In the genomic region with DNA sequence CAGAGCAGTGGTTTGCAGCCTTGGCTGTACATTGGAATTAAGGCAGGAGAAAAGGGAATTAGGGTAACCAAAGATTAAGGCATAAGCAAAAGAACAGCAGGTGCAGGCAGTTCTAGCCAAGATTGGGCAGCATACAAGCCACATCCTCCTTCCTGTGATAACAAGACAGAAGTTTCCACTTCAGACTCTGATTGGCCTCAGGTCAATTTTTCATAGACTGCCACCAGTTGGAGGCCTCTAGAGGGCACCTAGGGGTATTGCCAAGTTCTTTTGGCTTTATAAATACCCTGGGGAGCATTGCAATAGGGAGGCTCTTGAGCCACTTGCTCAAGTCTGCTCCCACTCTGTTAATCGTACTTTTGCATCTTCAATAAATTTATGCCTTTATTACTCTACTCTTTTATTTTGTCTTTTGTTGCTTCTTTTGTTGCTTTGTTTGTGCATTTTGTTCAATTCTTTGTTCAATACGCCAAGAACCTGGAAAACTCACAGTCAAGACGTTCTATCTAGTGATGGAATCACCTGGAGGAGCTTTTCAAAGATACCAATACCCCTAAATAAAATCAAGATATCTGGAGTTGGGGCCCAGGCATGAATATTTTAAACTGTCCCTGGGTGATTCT, we compare ENCODE assay signal across 8 cellular contexts. TPM values are rescaled to one million over a fixed set of nuclear protein-coding genes. Genes with fewer than 3 reads are reported as not detected.
DNase-seq lines count a peak whose midpoint lies in the region; ATAC-seq and TF ChIP-seq lines count a peak whose summit lies in the region.

No MANE protein-coding gene starts in this region.

- H3K27ac ChIP-seq in GM23248, result no peak overlapping the region

- H3K4me1 Mint-ChIP-seq in WTC11, result no peaks in the 10 kb centered on the region; the same call in 1 of the 2 replicates
- H3K4me1 Mint-ChIP-seq in natural killer cell, result peaks cover 0 to 22% of the 10 kb centered on the region in 2 donors

- CTCF ChIA-PET in WTC11 (lab: Charles Lee), result interaction anchor here (2.0 kb wide), 1 partner anchor 10 kb away, joined by 6 read pairs; no protein-coding TSS in a partner anchor

- ATAC-seq in WTC11, result peak; percentile 90
- peak; percentile 94 to 99 (median 96) for ATAC-seq in natural killer cell
- ATAC-seq in HG03025 (IDR thresholded peaks at IDR 0.05; ENCODE audit: low FRiP score, unreplicated experiment), result no peak

- DNase-seq in ELR (ENCODE audit: low read depth) (peak; percentile 69), GM23248 (peak; percentile 46), NCI-H1092 (lab: John Stamatoyannopoulos, UW) (peak; percentile 58), WTC11 (ENCODE audit: low spot score) (peak; percentile 25), natural killer cell (peak; percentile 40), putamen (ENCODE audit: low spot score) (no peak)
- DNase-seq in central memory CD4-positive, alpha-beta T cell, result peak; percentile 26

- no peaks in the 10 kb centered on the region for H3F3A ChIP-seq in GM23248 (ENCODE audit: insufficient read depth)

- POLR2A ChIA-PET in WTC11 (lab: Charles Lee), result no interaction called here

- H3K27ac Mint-ChIP-seq in WTC11 (no peak overlapping the region), natural killer cell (peak overlapping the region in 1 of 2 donors; percentile 42)

- H3K79me2 ChIP-seq in GM23248 (ENCODE audit: insufficient read depth), result no peaks in the 10 kb centered on the region

- H3K27me3 Mint-ChIP-seq in WTC11 (ENCODE audit: low read depth), result no peaks in the 10 kb centered on the region
- H3K27me3 Mint-ChIP-seq in natural killer cell (ENCODE audit: low read depth in 2 of 2), result no peaks in the 10 kb centered on the region

- no peak overlapping the region for H3K9ac ChIP-seq in GM23248

- TF ChIP-seq CTCF in WTC11 (IDR thresholded peaks at IDR 0.05) (0 out of 2 replicates have a peak, but pooled peaks have one; percentile 13), natural killer cell (IDR thresholded peaks at IDR 0.05) (peak; percentile 75)

- H2AFZ ChIP-seq in GM23248, result no peak overlapping the region

- no peak overlapping the region for H3K4me2 ChIP-seq in GM23248 (ENCODE audit: unreplicated experiment)

- no peaks in the 10 kb centered on the region for H4K20me1 ChIP-seq in GM23248 (ENCODE audit: insufficient read depth)

- H3K36me3 Mint-ChIP-seq in WTC11 (no peaks in the 10 kb centered on the region), natural killer cell (no peaks in the 10 kb centered on the region)

- no peaks in the 10 kb centered on the region for H3K4me1 ChIP-seq in GM23248 (ENCODE audit: insufficient read depth)

- WGBS in GM23248 (ENCODE audit: low coverage in 1 of 2, low lambda C conversion rate in 2 of 2, missing lambda C conversion rate in 2 of 2), 2 experiments, result 68 to 76% methylated on average over 3 of the region's 3 CpGs

- H3K27me3 ChIP-seq in GM23248 (replicated peaks; ENCODE audit: insufficient read depth), result peaks cover 17% of the 10 kb centered on the region

- H3K4me3 Mint-ChIP-seq in WTC11 (no peak overlapping the region), natural killer cell (no peak overlapping the region)

- no peaks in the 10 kb centered on the region for H3K9me2 ChIP-seq in GM23248 (ENCODE audit: insufficient read depth)

- H3K9me3 ChIP-seq in GM23248 (ENCODE audit: low read depth), result no peaks in the 10 kb centered on the region

- intact Hi-C loops in natural killer cell (cut with micrococcal nuclease), result loop anchor here (5.0 kb wide), 1 partner anchor 139 kb away; no protein-coding TSS in a partner anchor

- H3K36me3 ChIP-seq in GM23248 (ENCODE audit: low read depth), result no peaks in the 10 kb centered on the region

- no peaks in the 10 kb centered on the region for H3K9me3 Mint-ChIP-seq in WTC11
- H3K9me3 Mint-ChIP-seq in natural killer cell, result no peaks in the 10 kb centered on the region

- in situ Hi-C loops in GM23248 (cut with MboI), result loop anchor here (25.0 kb wide), 1 partner anchor 736 kb away; the partner anchor contains the start of gene CHRM5

- no peak overlapping the region for H3K4me3 ChIP-seq in GM23248

TF ChIP-seq in WTC11, 78 proteins besides CTCF, POLR2A, EP300 and RAD21:
- no peak for TF ChIP-seq ARID4B (CRISPR knock-in tag; IDR thresholded peaks at IDR 0.05; ENCODE audit: borderline replicate concordance)
- TF ChIP-seq STAT6 (CRISPR knock-in tag; conservative IDR thresholded peaks at IDR 0.05; ENCODE audit: low read depth), result no peak
- no peak for TF ChIP-seq ZBTB21 (CRISPR knock-in tag; IDR thresholded peaks at IDR 0.05; ENCODE audit: borderline replicate concordance)
- no peak for TF ChIP-seq MYBL2 (CRISPR knock-in tag; IDR thresholded peaks at IDR 0.05)
- TF ChIP-seq, protein P1, sequence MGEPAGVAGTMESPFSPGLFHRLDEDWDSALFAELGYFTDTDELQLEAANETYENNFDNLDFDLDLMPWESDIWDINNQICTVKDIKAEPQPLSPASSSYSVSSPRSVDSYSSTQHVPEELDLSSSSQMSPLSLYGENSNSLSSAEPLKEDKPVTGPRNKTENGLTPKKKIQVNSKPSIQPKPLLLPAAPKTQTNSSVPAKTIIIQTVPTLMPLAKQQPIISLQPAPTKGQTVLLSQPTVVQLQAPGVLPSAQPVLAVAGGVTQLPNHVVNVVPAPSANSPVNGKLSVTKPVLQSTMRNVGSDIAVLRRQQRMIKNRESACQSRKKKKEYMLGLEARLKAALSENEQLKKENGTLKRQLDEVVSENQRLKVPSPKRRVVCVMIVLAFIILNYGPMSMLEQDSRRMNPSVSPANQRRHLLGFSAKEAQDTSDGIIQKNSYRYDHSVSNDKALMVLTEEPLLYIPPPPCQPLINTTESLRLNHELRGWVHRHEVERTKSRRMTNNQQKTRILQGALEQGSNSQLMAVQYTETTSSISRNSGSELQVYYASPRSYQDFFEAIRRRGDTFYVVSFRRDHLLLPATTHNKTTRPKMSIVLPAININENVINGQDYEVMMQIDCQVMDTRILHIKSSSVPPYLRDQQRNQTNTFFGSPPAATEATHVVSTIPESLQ (CRISPR knock-in tag; IDR thresholded peaks at IDR 0.05), result no peak
- no peak for TF ChIP-seq IRF2 (CRISPR knock-in tag; IDR thresholded peaks at IDR 0.05; ENCODE audit: borderline replicate concordance, low read depth)
- no peak for TF ChIP-seq GTF2I (CRISPR knock-in tag; conservative IDR thresholded peaks at IDR 0.05)
- TF ChIP-seq, protein P2, sequence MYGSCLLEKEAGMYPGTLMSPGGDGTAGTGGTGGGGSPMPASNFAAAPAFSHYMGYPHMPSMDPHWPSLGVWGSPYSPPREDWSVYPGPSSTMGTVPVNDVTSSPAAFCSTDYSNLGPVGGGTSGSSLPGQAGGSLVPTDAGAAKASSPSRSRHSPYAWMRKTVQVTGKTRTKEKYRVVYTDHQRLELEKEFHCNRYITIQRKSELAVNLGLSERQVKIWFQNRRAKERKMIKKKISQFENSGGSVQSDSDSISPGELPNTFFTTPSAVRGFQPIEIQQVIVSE (CRISPR knock-in tag; IDR thresholded peaks at IDR 0.05; ENCODE audit: borderline replicate concordance), result no peak
- TF ChIP-seq TEAD1 (CRISPR knock-in tag; IDR thresholded peaks at IDR 0.05), result no peak

RNA-seq across cellular contexts. Expression of gene FMN1, which starts 32.2 kb away (rescaled TPM):
- total RNA-seq in GM23248 (2014; rRNA removed; shearing (Covaris generic)), result 2.0 and 2.2 TPM in 2 replicates
- polyA plus RNA-seq in GM23248 (2016; fragmentation: Nextera tagmentation; extraction: Ambion mirVana), result 0.93 and 1.4 TPM in 2 replicates
- total RNA-seq in WTC11 (2021) (3.6 to 4.5 TPM (median 4.1 TPM) in 3 replicates), natural killer cell (10 to 100 TPM in 1 of 3 donors, 1 to 10 TPM in 2; 2.0 to 19.2 (median 2.2) TPM)
